ENCODE assay signal across 26 cellular contexts in genomic region chr15:22265961-22266360, GRCh38.
"Had no signal": no experiment of that assay in that cellular context is flagged by ENCODE, and none has a peak within 500 bp of the region (broad histone marks: within the 10 kb centered on the region; RNA-seq: fewer than 3 reads in every experiment).

No MANE protein-coding gene starts in this region.

- H3K79me2 ChIP-seq: hepatocyte had no signal

- ATAC-seq: activated naive CD8-positive, alpha-beta T cell treated with anti-CD3 and anti-CD28 coated beads, Interleukin-2, amount 50 U/mL, for 24 hours; lower lobe of right lung; right cardiac atrium; stimulated activated naive CD8-positive, alpha-beta T cell treated with anti-CD3 and anti-CD28 coated beads, Interleukin-15, Interleukin-2, amounts not matched to agents 100 U/mL and 50 U/mL, for 24 hours had no signal

- H3K27me3 Mint-ChIP-seq: activated T-helper 17 cell treated with anti-CD3 and anti-CD28 coated beads, Interleukin-2, amount 50 U/mL, for 72 hours had no signal

- H3K4me1 Mint-ChIP-seq: activated T-helper 17 cell treated with anti-CD3 and anti-CD28 coated beads, Interleukin-2, amount 50 U/mL, for 72 hours; neural progenitor cell had no signal

- H3K4me3 ChIP-seq: esophagus squamous epithelium, hepatocyte, lower lobe of right lung, neural progenitor cell, testis, transverse colon had no signal

- H3K27ac Mint-ChIP-seq: activated CD4-positive, alpha-beta T cell treated with anti-CD3 and anti-CD28 coated beads for 36 hours; activated naive CD4-positive, alpha-beta T cell treated with anti-CD3 and anti-CD28 coated beads, Interleukin-2, amount 50 U/mL, for 24 hours; activated naive CD8-positive, alpha-beta T cell treated with anti-CD3 and anti-CD28 coated beads, Interleukin-2, amount 50 U/mL, for 24 hours; activated T-helper 17 cell treated with anti-CD3 and anti-CD28 coated beads, Interleukin-2, amount 50 U/mL, for 72 hours; natural killer cell; neural progenitor cell had no signal

- H3K9ac ChIP-seq: neural progenitor cell had no signal

- H3K4me1 ChIP-seq: esophagus squamous epithelium, lower lobe of right lung, neural progenitor cell, testis, transverse colon had no signal

- H3K36me3 ChIP-seq: esophagus squamous epithelium, lower lobe of right lung, neural progenitor cell, transverse colon had no signal

- DNase-seq: activated CD4-positive, alpha-beta T cell treated with anti-CD3 and anti-CD28 coated beads for 36 hours; activated CD4-positive, CD25-positive, alpha-beta regulatory T cell; activated naive CD8-positive, alpha-beta T cell treated with anti-CD3 and anti-CD28 coated beads, Interleukin-2, amount 50 U/mL, for 24 hours; activated T-cell treated with anti-CD3 and anti-CD28 coated beads, Interleukin-2, amount 50 U/mL, for 4 hours; amygdala; dermis blood vessel endothelial cell; effector CD4-positive, alpha-beta T cell; esophagus squamous epithelium; foreskin melanocyte; lower lobe of right lung; mesenchymal stem cell; occipital lobe; right cardiac atrium; stimulated activated CD4-positive, alpha-beta T cell treated with anti-CD3 and anti-CD28 coated beads, Interleukin-2, amount 100 ng/mL, for 48 hours; stimulated activated naive CD8-positive, alpha-beta T cell treated with anti-CD3 and anti-CD28 coated beads, Interleukin-15, Interleukin-2, amounts not matched to agents 100 U/mL and 50 U/mL, for 24 hours; testis; transverse colon had no signal

- H3K4me2 ChIP-seq: hepatocyte, neural progenitor cell had no signal

- H3K9me3 ChIP-seq: esophagus squamous epithelium, lower lobe of right lung, testis, transverse colon had no signal

- H3K4me3 Mint-ChIP-seq: activated CD4-positive, alpha-beta T cell treated with anti-CD3 and anti-CD28 coated beads for 36 hours; activated naive CD4-positive, alpha-beta T cell treated with anti-CD3 and anti-CD28 coated beads, Interleukin-2, amount 50 U/mL, for 24 hours; activated naive CD8-positive, alpha-beta T cell treated with anti-CD3 and anti-CD28 coated beads, Interleukin-2, amount 50 U/mL, for 24 hours; activated T-cell treated with anti-CD3 and anti-CD28 coated beads, Interleukin-2, amount 50 U/mL, for 4 hours; activated T-helper 17 cell treated with anti-CD3 and anti-CD28 coated beads, Interleukin-2, amount 50 U/mL, for 72 hours; natural killer cell; neural progenitor cell had no signal

- H2AFZ ChIP-seq: hepatocyte, neural progenitor cell had no signal

- H3K27ac ChIP-seq: epithelial cell of prostate, hepatocyte, neural progenitor cell, testis had no signal

- H3K9me3 Mint-ChIP-seq: activated naive CD4-positive, alpha-beta T cell treated with anti-CD3 and anti-CD28 coated beads, Interleukin-2, amount 50 U/mL, for 24 hours; activated naive CD8-positive, alpha-beta T cell treated with anti-CD3 and anti-CD28 coated beads, Interleukin-2, amount 50 U/mL, for 24 hours; activated T-cell treated with anti-CD3 and anti-CD28 coated beads, Interleukin-2, amount 50 U/mL, for 4 hours; activated T-helper 17 cell treated with anti-CD3 and anti-CD28 coated beads, Interleukin-2, amount 50 U/mL, for 72 hours; natural killer cell had no signal

- FAIRE-seq: colon, endometrium, keratinocyte had no signal

- H3K27me3 ChIP-seq: esophagus squamous epithelium, hepatocyte, neural progenitor cell, testis, transverse colon had no signal

- H3K36me3 Mint-ChIP-seq: activated naive CD4-positive, alpha-beta T cell treated with anti-CD3 and anti-CD28 coated beads, Interleukin-2, amount 50 U/mL, for 24 hours; natural killer cell; neural progenitor cell had no signal
